Comparison of ENCODE assay signal across 9 cellular contexts in the genomic region with DNA sequence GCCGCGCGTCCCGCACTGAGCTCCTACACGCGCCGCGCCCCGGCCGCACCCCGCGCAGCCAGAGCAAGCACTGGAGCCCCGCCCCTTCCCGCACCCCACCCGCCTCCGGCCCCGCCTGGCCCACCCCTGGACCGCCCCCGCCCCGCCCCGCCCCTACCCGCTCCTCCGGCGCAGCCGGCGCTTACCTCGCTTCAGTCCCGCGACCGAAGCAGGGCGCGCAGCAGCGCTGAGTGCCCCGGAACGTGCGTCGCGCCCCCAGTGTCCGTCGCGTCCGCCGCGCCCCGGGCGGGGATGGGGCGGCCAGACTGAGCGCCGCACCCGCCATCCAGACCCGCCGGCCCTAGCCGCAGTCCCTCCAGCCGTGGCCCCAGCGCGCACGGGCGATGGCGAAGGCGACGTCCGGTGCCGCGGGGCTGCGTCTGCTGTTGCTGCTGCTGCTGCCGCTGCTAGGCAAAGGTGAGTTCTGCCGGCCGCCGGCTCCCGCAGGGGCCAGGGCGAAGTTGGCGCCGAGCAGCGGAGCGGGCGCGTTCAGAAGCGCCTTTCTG. TPM values are rescaled to one million over a fixed set of nuclear protein-coding genes. Genes with fewer than 3 reads are reported as not detected.
A peak's percentile ranks its signal among the peaks of the same experiment; 100 is the strongest.
DNase-seq lines count a peak whose midpoint lies in the region; ATAC-seq and TF ChIP-seq lines count a peak whose summit lies in the region.
"Had no signal": no experiment of that assay in that cellular context is flagged by ENCODE, and none has a peak within 500 bp of the region (broad histone marks: within the 10 kb centered on the region; RNA-seq: fewer than 3 reads in every experiment).

RET (plus strand) TSS at position 194 of the 545 bp plus-strand sequence; CDS start at position 384, 190 bp downstream.

- intact Hi-C loops in CD4-positive, alpha-beta T cell (cut with DNase I, micrococcal nuclease) = no loop called here
- intact Hi-C loops in breast epithelium (cut with DNase I; ENCODE audit: low total_unique reads) = no loop called here
- intact Hi-C loops in testis (cut with DNase I; ENCODE audit: low total_unique reads) = no loop called here

- 1% methylated on average over 49 of the region's 78 CpGs; no CpG with 5 or more reads in 1 of the 2 donors for WGBS in testis, 2 donors

- DNase-seq in CD4-positive, alpha-beta T cell = no peak
- no peak for DNase-seq in breast epithelium (ENCODE audit: low spot score in 2 of 2)
- DNase-seq in left lobe of liver (ENCODE audit: low spot score) = no peak
- DNase-seq in testis = peak; percentile 59
- DNase-seq in NCI-H2171 (lab: John Stamatoyannopoulos, UW) = no peak
- DNase-seq in NCI-H1930 (lab: John Stamatoyannopoulos, UW) = no peak

- peaks cover 6% of the 10 kb centered on the region; the same call in 1 of the 2 replicates for H3K4me1 ChIP-seq in HUES48 (ENCODE audit: control insufficient read depth, insufficient read depth, low read length)
- H3K4me1 ChIP-seq in breast epithelium = peaks cover 0 to 4% of the 10 kb centered on the region in 2 donors
- no peaks in the 10 kb centered on the region for H3K4me1 ChIP-seq in testis

- H3K27me3 Mint-ChIP-seq in CD4-positive, alpha-beta T cell = peaks cover 60% of the 10 kb centered on the region

- POLR2A ChIA-PET in CD4-positive, alpha-beta T cell (lab: Charles Lee) = no interaction called here

- H3K4me1 Mint-ChIP-seq in CD4-positive, alpha-beta T cell (ENCODE audit: low read depth) = peaks cover 4% of the 10 kb centered on the region

- peaks cover 26% of the 10 kb centered on the region for H3K27me3 ChIP-seq in CD4-positive, alpha-beta T cell (ENCODE audit: control insufficient read depth, insufficient read depth, low read length)
- H3K27me3 ChIP-seq in HUES48 (ENCODE audit: control insufficient read depth, insufficient read depth, low read length) (peaks cover 49% of the 10 kb centered on the region), breast epithelium (peaks cover 0 to 69% of the 10 kb centered on the region in 2 donors), testis (no peaks in the 10 kb centered on the region)

- TF ChIP-seq POLR2A in breast epithelium (IDR thresholded peaks at IDR 0.05) (no peak), testis (IDR thresholded peaks at IDR 0.05) (no peak)

- H3K27ac ChIP-seq in CD4-positive, alpha-beta T cell (ENCODE audit: low read depth, low read length) = no peak within 1 kb of the TSS
- H3K27ac ChIP-seq in HUES48 (ENCODE audit: low read depth, low read length) = no peak within 1 kb of the TSS
- no peak within 1 kb of the TSS for H3K27ac ChIP-seq in breast epithelium
- no peak within 1 kb of the TSS for H3K27ac ChIP-seq in testis
- H3K27ac ChIP-seq: epithelial cell of prostate had no signal

- H3K9me3 Mint-ChIP-seq in CD4-positive, alpha-beta T cell = no peaks in the 10 kb centered on the region

- no peak for ATAC-seq in CD4-positive, alpha-beta T cell (ENCODE audit: poor library complexity)
- ATAC-seq in left lobe of liver (peak; percentile 75), HG03139 (IDR thresholded peaks at IDR 0.05; ENCODE audit: unreplicated experiment) (no peak)

- no peak for TF ChIP-seq CTCF in CD4-positive, alpha-beta T cell (IDR thresholded peaks at IDR 0.05)
- TF ChIP-seq CTCF in breast epithelium (IDR thresholded peaks at IDR 0.05) (no peak), testis (IDR thresholded peaks at IDR 0.05) (no peak)

- CTCF ChIA-PET in CD4-positive, alpha-beta T cell (lab: Charles Lee) = no interaction called here

- H3K27ac Mint-ChIP-seq in CD4-positive, alpha-beta T cell = no peak within 1 kb of the TSS

- no peaks in the 10 kb centered on the region for H3K36me3 ChIP-seq in HUES48 (ENCODE audit: control insufficient read depth, insufficient read depth, low read length)
- H3K36me3 ChIP-seq in breast epithelium = no peaks in the 10 kb centered on the region
- H3K36me3 ChIP-seq in testis (ENCODE audit: low read depth, missing control alignments) = no peaks in the 10 kb centered on the region

- H3K9me3 ChIP-seq in CD4-positive, alpha-beta T cell (ENCODE audit: control insufficient read depth, low read length) = no peaks in the 10 kb centered on the region
- H3K9me3 ChIP-seq in HUES48 (ENCODE audit: control insufficient read depth, insufficient read depth, low read length) (no peaks in the 10 kb centered on the region), breast epithelium (no peaks in the 10 kb centered on the region), testis (no peaks in the 10 kb centered on the region)

- H3K4me3 Mint-ChIP-seq in CD4-positive, alpha-beta T cell = peak within 1 kb of the TSS; percentile 15

- H3K4me3 ChIP-seq in HUES48 (ENCODE audit: low read depth, low read length) (peak within 1 kb of the TSS; percentile 66), breast epithelium (peak within 1 kb of the TSS; percentile 39 to 70 (median 53)), testis (peak within 1 kb of the TSS; percentile 32 to 48)

- H3K36me3 Mint-ChIP-seq in CD4-positive, alpha-beta T cell (ENCODE audit: low read depth) = no peaks in the 10 kb centered on the region

- H3K9ac ChIP-seq in HUES48 (ENCODE audit: low read depth, low read length) = no peak within 1 kb of the TSS; the same call in 1 of the 2 replicates

RNA-seq across cellular contexts. Expression of gene RET, which starts in this region (rescaled TPM):
- not detected for total RNA-seq in CD4-positive, alpha-beta T cell
- total RNA-seq in breast epithelium = 1 to 10 TPM in 1 of 3 donors, under 1 TPM in 2; 0.66 to 1.8 (median 0.96) TPM
- 1.1 TPM for total RNA-seq in left lobe of liver
- total RNA-seq in testis = 1 to 10 TPM; 7.3 to 9.5 TPM
- 5.1 TPM for polyA plus RNA-seq in testis (ENCODE audit: insufficient read depth, low read depth, low replicate concordance)
